8 cellular contexts compared by ENCODE assay signal in the genomic region with DNA sequence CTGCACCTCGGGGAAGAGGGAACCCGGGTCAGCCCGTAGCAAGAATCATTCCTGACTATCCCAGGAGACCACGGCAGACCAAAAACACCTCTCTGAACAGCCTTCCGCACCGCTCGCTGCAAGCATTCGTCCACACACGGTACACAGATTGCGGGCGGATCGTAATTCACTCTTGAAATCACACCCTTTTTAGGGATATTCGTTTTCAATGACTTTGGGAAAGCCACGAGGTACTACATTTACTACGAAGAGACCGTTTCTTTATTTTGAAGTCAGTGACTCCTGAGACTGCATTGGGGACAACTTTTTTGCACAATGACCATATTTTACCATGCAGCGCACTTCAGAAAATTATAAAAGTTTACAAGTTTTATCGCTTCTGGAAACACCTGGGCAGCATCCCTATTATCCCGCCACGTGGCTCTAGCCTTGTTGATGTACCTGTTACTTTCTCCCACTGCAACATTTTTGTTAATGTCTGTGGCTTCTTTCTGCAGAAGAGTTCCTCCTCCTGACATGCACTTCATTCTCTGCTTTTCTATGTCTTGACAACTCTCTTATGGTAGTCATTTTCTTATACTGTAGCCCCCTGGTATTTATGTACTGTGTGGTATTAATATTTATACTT. TPM values are rescaled to one million over a fixed set of nuclear protein-coding genes. Genes with fewer than 3 reads are reported as not detected.
DNase-seq lines count a peak whose midpoint lies in the region; ATAC-seq, FAIRE-seq and TF ChIP-seq lines count a peak whose summit lies in the region.

No MANE protein-coding gene starts in this region.

- FAIRE-seq in urothelium cell line (lab: Jason Lieb, UNC): no peak

- peak overlapping the region; percentile 72 to 100 (median 97) for H3K27ac ChIP-seq in dorsolateral prefrontal cortex
- peak overlapping the region; percentile 97 for H3K27ac ChIP-seq in naive thymus-derived CD4-positive, alpha-beta T cell (ENCODE audit: low read depth, low read length)

- H3K27me3 Mint-ChIP-seq in activated CD4-positive, alpha-beta T cell treated with anti-CD3 and anti-CD28 coated beads for 36 hours: peaks cover 2% of the 10 kb centered on the region
- peaks cover 0 to 60% (median 4%) of the 10 kb centered on the region in 5 donors for H3K27me3 Mint-ChIP-seq in naive thymus-derived CD4-positive, alpha-beta T cell

- TF ChIP-seq CTCF in dorsolateral prefrontal cortex (IDR thresholded peaks at IDR 0.05 in 54 of 56, conservative IDR thresholded peaks at IDR 0.05 in 2 of 56; ENCODE audit: low read depth in 1 of 56, partially characterized antibody in 56 of 56): peak in 1 of 56 donors; percentile 10

- H3K4me1 ChIP-seq in naive thymus-derived CD4-positive, alpha-beta T cell (ENCODE audit: control insufficient read depth in 2 of 2, insufficient read depth in 2 of 2, low read length in 2 of 2): peaks cover 4 to 5% of the 10 kb centered on the region in 2 donors

- CTCF ChIA-PET in activated CD4-positive, alpha-beta T cell treated with anti-CD3 and anti-CD28 coated beads for 36 hours (lab: Charles Lee): interaction anchor here (0.8 kb wide), 1 partner anchor 441 kb away, joined by 3 read pairs; no protein-coding TSS in a partner anchor
- CTCF ChIA-PET in naive thymus-derived CD4-positive, alpha-beta T cell (lab: Charles Lee): no interaction called here

- no peaks in the 10 kb centered on the region for H3K27me3 ChIP-seq in dorsolateral prefrontal cortex
- no peaks in the 10 kb centered on the region for H3K27me3 ChIP-seq in naive thymus-derived CD4-positive, alpha-beta T cell (ENCODE audit: control insufficient read depth in 2 of 2, insufficient read depth in 2 of 2, low read length in 2 of 2)

- no peaks in the 10 kb centered on the region for H3K9me3 Mint-ChIP-seq in activated CD4-positive, alpha-beta T cell treated with anti-CD3 and anti-CD28 coated beads for 36 hours (ENCODE audit: low read depth)
- peaks cover 0 to 1% (median 0%) of the 10 kb centered on the region in 11 donors for H3K9me3 Mint-ChIP-seq in naive thymus-derived CD4-positive, alpha-beta T cell

- H3K36me3 Mint-ChIP-seq in activated CD4-positive, alpha-beta T cell treated with anti-CD3 and anti-CD28 coated beads for 36 hours (ENCODE audit: low read depth): no peaks in the 10 kb centered on the region
- peaks cover 0 to 1% (median 0%) of the 10 kb centered on the region in 5 donors for H3K36me3 Mint-ChIP-seq in naive thymus-derived CD4-positive, alpha-beta T cell

- peaks cover 29% of the 10 kb centered on the region for H3K4me1 Mint-ChIP-seq in activated CD4-positive, alpha-beta T cell treated with anti-CD3 and anti-CD28 coated beads for 36 hours
- H3K4me1 Mint-ChIP-seq in naive thymus-derived CD4-positive, alpha-beta T cell: peaks cover 8 to 41% (median 24%) of the 10 kb centered on the region in 7 donors

- peak overlapping the region; percentile 92 for H3K27ac Mint-ChIP-seq in activated CD4-positive, alpha-beta T cell treated with anti-CD3 and anti-CD28 coated beads for 36 hours
- peak overlapping the region; percentile 88 to 99 (median 91) for H3K27ac Mint-ChIP-seq in naive thymus-derived CD4-positive, alpha-beta T cell

- peak overlapping the region; percentile 70 for H3K4me3 Mint-ChIP-seq in activated CD4-positive, alpha-beta T cell treated with anti-CD3 and anti-CD28 coated beads for 36 hours
- H3K4me3 Mint-ChIP-seq in naive thymus-derived CD4-positive, alpha-beta T cell: peak overlapping the region; percentile 90 to 97 (median 93)

- intact Hi-C loops in activated CD4-positive, alpha-beta T cell treated with anti-CD3 and anti-CD28 coated beads for 36 hours (cut with DNase I, micrococcal nuclease): loop anchor here (2.0 to 5.0 kb wide), 5 partner anchors 198 to 1120 kb away; partner anchors contain the start of gene CEP170 (in 1 of the 2)
- intact Hi-C loops in dorsolateral prefrontal cortex (cut with DNase I): loop anchor here (2.0 to 10.0 kb wide), 7 partner anchors 51 to 506 kb away; partner anchors contain the start of gene ZBTB18 (in 2 of the 2)
- intact Hi-C loops in naive thymus-derived CD4-positive, alpha-beta T cell (cut with micrococcal nuclease): loop anchor here (1.0 to 5.0 kb wide), 11 partner anchors 44 to 1006 kb away; no protein-coding TSS in a partner anchor

- DNase-seq in activated CD4-positive, alpha-beta T cell treated with anti-CD3 and anti-CD28 coated beads for 36 hours: no peak
- no peak for DNase-seq in activated CD4-positive, alpha-beta T cell treated with anti-CD3 and anti-CD28 coated beads for 1 hour
- DNase-seq in NCI-H82 (lab: John Stamatoyannopoulos, UW): peak; percentile 63
- DNase-seq in dorsolateral prefrontal cortex: peak in 6 of 10 donors; percentile 28 to 47 (median 37)
- peak in 2 of 9 donors; percentile 16 to 55 for DNase-seq in naive thymus-derived CD4-positive, alpha-beta T cell
- DNase-seq in urothelium cell line (ENCODE audit: low spot score): no peak

- peak overlapping the region; percentile 59 to 92 (median 81) for H3K4me3 ChIP-seq in dorsolateral prefrontal cortex
- H3K4me3 ChIP-seq in naive thymus-derived CD4-positive, alpha-beta T cell (ENCODE audit: low read length): peak overlapping the region; percentile 75

- no peaks in the 10 kb centered on the region for H3K36me3 ChIP-seq in naive thymus-derived CD4-positive, alpha-beta T cell (ENCODE audit: control insufficient read depth in 2 of 3, insufficient read depth in 3 of 3, low read length in 3 of 3)

- no peak for ATAC-seq in activated CD4-positive, alpha-beta T cell treated with anti-CD3 and anti-CD28 coated beads for 36 hours
- no peak for ATAC-seq in naive thymus-derived CD4-positive, alpha-beta T cell
- ATAC-seq in HG02623 (IDR thresholded peaks at IDR 0.05; ENCODE audit: unreplicated experiment) (no peak), HG03025 (IDR thresholded peaks at IDR 0.05; ENCODE audit: low FRiP score, unreplicated experiment) (no peak)

- POLR2A ChIA-PET in activated CD4-positive, alpha-beta T cell treated with anti-CD3 and anti-CD28 coated beads for 36 hours (lab: Charles Lee): no interaction called here
- POLR2A ChIA-PET in naive thymus-derived CD4-positive, alpha-beta T cell (lab: Charles Lee): no interaction called here

- no peaks in the 10 kb centered on the region for H3K9me3 ChIP-seq in naive thymus-derived CD4-positive, alpha-beta T cell (ENCODE audit: control insufficient read depth in 2 of 3, low read length in 3 of 3)

RNA-seq across cellular contexts. Expression of gene AKT3, which starts 1.2 kb away (rescaled TPM):
- 10 to 100 TPM; 29.3 to 34.6 TPM for total RNA-seq in activated CD4-positive, alpha-beta T cell treated with anti-CD3 and anti-CD28 coated beads for 36 hours
- 100 to 1,000 TPM; 292 to 619 (median 420) TPM for total RNA-seq in dorsolateral prefrontal cortex
- 100 to 1,000 TPM in 1 of 5 experiments, 10 to 100 TPM in 4; 22.5 to 123 (median 88.5) TPM for total RNA-seq in naive thymus-derived CD4-positive, alpha-beta T cell
- 1 to 10 TPM; 1.6 to 3.0 TPM for polyA plus RNA-seq in naive thymus-derived CD4-positive, alpha-beta T cell

Comparison
In these comparisons a context has a peak if more than half of its experiments do, and no peak if none do; other contexts are left out.
1. DNase-seq: peak in NCI-H82 (single experiment) and dorsolateral prefrontal cortex (6 of 10); none in activated CD4-positive, alpha-beta T cell treated with anti-CD3 and anti-CD28 coated beads for 36 hours (single experiment), activated CD4-positive, alpha-beta T cell treated with anti-CD3 and anti-CD28 coated beads for 1 hour (single experiment) and urothelium cell line (single experiment).